ENCODE assay signal across 20 cellular contexts in the genomic region with DNA sequence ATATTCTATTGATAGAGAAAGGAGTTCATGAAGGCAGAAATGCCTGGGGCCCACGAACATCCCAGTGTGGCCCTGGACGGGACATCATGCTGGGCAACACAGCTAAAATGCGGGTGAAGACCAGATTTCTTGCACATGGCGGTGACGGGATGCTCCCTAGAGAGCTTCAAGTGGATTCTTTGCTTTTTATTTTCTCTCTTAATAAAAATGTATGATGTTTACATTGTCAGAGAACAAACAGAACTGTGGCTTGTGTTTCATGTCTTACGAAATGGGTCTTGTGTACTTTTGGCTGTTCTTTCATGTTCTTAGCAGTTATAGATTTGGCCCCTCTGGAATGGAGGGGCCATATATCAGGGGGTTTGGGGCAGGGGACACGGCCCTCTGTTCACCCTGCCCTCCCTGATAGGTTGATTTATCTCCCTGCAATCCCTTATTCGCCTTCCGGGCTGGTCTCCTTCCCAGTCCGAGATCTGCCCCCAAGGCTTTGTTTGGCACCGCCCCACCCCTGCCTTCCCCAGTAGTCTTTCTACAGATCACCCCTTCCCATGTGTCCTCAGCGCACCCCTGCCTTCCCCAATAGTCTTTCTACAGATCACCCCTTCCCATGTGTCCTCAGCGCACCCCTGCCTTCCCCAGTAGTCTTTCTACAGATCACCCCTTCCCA.
A peak's percentile ranks its signal among the peaks of the same experiment; 100 is the strongest.
DNase-seq lines count a peak whose midpoint lies in the region; FAIRE-seq and TF ChIP-seq lines count a peak whose summit lies in the region.
"Had no signal": no experiment of that assay in that cellular context is flagged by ENCODE, and none has a peak within 500 bp of the region (broad histone marks: within the 10 kb centered on the region; RNA-seq: fewer than 3 reads in every experiment).

No MANE protein-coding gene starts in this region.

- H3K9me3 Mint-ChIP-seq in osteocyte (ENCODE audit: unreplicated experiment), result no peaks in the 10 kb centered on the region

- FAIRE-seq in endometrium (lab: Jason Lieb, UNC), result peak; percentile 94
- no peak for FAIRE-seq in frontal cortex (lab: Jason Lieb, UNC)
- FAIRE-seq: colon had no signal

- no peak for TF ChIP-seq CTCF in osteocyte (IDR thresholded peaks at IDR 0.05)

- H3K27me3 Mint-ChIP-seq in osteocyte (ENCODE audit: unreplicated experiment), result no peaks in the 10 kb centered on the region
- H3K27me3 Mint-ChIP-seq: progenitor cell of endocrine pancreas had no signal

- peaks cover 21% of the 10 kb centered on the region for H3K4me1 Mint-ChIP-seq in osteocyte (ENCODE audit: unreplicated experiment)

- H3K27ac Mint-ChIP-seq in osteocyte (ENCODE audit: unreplicated experiment), result peak overlapping the region; percentile 54
- H3K27ac Mint-ChIP-seq: GM23338, T-helper 17 cell had no signal

- H3K4me3 Mint-ChIP-seq in osteocyte (ENCODE audit: unreplicated experiment), result no peak overlapping the region

- no peaks in the 10 kb centered on the region for H3K36me3 Mint-ChIP-seq in osteocyte (ENCODE audit: unreplicated experiment)

- DNase-seq in DMS53 (lab: John Stamatoyannopoulos, UW), result peak; percentile 20
- no peak for DNase-seq in DMS53 treated with DMSO at 0.1 percent for 48 hours (lab: John Stamatoyannopoulos, UW; ENCODE audit: unreplicated experiment)
- DNase-seq in NCI-H69 (lab: John Stamatoyannopoulos, UW), result peak; percentile 45
- no peak for DNase-seq in osteocyte (ENCODE audit: extremely low spot score, unreplicated experiment)
- DNase-seq in DMS79 (lab: John Stamatoyannopoulos, UW), result no peak
- no peak for DNase-seq in frontal cortex (ENCODE audit: low spot score in 2 of 2)
- no peak for DNase-seq in NCI-H1694 treated with DMSO at 0.1 percent for 48 hours (lab: John Stamatoyannopoulos, UW)
- DNase-seq: activated naive CD4-positive, alpha-beta T cell; aorta; DMS79 treated with DMSO at 0.1 percent for 48 hours; left ventricle myocardium superior; SHP77; stimulated activated CD4-positive, alpha-beta T cell treated with anti-CD3 and anti-CD28 coated beads, Interleukin-12 subunit alpha, Interleukin-12 subunit beta, amount 100 ng/mL, for 4 hours; stimulated activated naive CD4-positive, alpha-beta T cell; T-helper 17 cell; upper lobe of right lung had no signal

Comparison
In these comparisons a context has a peak if more than half of its experiments do, and no peak if none do; other contexts are left out.
1. DNase-seq: peak in DMS53 (single experiment) and NCI-H69 (single experiment); none in DMS53 treated with DMSO at 0.1 percent for 48 hours (single experiment), osteocyte (single experiment), DMS79 (single experiment), frontal cortex (0 of 2) and NCI-H1694 treated with DMSO at 0.1 percent for 48 hours (single experiment).